In the genomic region with DNA sequence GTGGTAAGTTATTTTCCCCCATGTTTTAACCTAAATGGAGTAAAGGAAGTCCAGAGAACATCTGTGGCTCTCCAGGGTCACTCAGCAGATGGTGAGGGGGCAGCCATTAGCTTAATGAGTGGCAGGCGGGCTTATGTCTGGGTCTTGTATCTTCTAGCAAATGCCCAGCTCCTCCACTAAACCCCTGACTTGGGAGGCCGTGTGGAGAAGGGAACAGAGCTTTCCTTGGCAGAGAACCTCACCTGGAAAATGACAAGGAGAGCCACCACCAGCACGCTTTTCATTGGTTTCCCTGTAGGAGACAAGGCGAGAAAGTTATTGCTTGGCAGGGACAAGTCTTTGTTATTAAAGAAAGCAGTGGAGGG, we compare ENCODE assay signal across 2 cellular contexts.
TF ChIP-seq lines count a peak whose summit lies in the region.

No MANE protein-coding gene starts in this region.

TF ChIP-seq in IMR-90, 13 proteins besides CTCF, POLR2A, EP300 and RAD21:
- no peak for TF ChIP-seq MXI1 (IDR thresholded peaks at IDR 0.05; ENCODE audit: borderline replicate concordance, low read depth, low read length)
TF ChIP-seq in IMR-90: peak in this region for 0.

TF ChIP-seq in SK-N-SH, 30 proteins besides CTCF, POLR2A, EP300 and RAD21:
- TF ChIP-seq, protein P1, sequence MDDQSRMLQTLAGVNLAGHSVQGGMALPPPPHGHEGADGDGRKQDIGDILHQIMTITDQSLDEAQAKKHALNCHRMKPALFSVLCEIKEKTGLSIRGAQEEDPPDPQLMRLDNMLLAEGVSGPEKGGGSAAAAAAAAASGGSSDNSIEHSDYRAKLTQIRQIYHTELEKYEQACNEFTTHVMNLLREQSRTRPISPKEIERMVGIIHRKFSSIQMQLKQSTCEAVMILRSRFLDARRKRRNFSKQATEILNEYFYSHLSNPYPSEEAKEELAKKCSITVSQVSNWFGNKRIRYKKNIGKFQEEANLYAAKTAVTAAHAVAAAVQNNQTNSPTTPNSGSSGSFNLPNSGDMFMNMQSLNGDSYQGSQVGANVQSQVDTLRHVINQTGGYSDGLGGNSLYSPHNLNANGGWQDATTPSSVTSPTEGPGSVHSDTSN (IDR thresholded peaks at IDR 0.05), result no peak
- TF ChIP-seq RCOR1 (IDR thresholded peaks at IDR 0.05; ENCODE audit: low read length), result no peak
- no peak for TF ChIP-seq EZH2phosphoT487 (IDR thresholded peaks at IDR 0.05; ENCODE audit: borderline replicate concordance, low read depth)
- no peak for TF ChIP-seq FOXJ3 (CRISPR knock-in tag; IDR thresholded peaks at IDR 0.05)
- no peak for TF ChIP-seq FOSL2 (IDR thresholded peaks at IDR 0.05; ENCODE audit: borderline replicate concordance, low read depth)
- TF ChIP-seq JUND (IDR thresholded peaks at IDR 0.05), result no peak
- TF ChIP-seq YY1 (IDR thresholded peaks at IDR 0.05; ENCODE audit: low read depth), result no peak
- TF ChIP-seq, protein P2, sequence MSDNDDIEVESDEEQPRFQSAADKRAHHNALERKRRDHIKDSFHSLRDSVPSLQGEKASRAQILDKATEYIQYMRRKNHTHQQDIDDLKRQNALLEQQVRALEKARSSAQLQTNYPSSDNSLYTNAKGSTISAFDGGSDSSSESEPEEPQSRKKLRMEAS (IDR thresholded peaks at IDR 0.05; ENCODE audit: low read depth), result no peak
- TF ChIP-seq TEAD4 (IDR thresholded peaks at IDR 0.05; ENCODE audit: borderline replicate concordance, insufficient read depth), result no peak
- no peak for TF ChIP-seq FOXM1 (IDR thresholded peaks at IDR 0.05; ENCODE audit: low read depth)
- TF ChIP-seq RXRA (IDR thresholded peaks at IDR 0.05; ENCODE audit: borderline replicate concordance, low read depth), result no peak
- TF ChIP-seq MXI1 (IDR thresholded peaks at IDR 0.05; ENCODE audit: low read depth, low read length), result no peak
- TF ChIP-seq MEF2A (IDR thresholded peaks at IDR 0.05; ENCODE audit: borderline replicate concordance, low read depth), result no peak
- no peak for TF ChIP-seq ELF1 (IDR thresholded peaks at IDR 0.05)
- TF ChIP-seq, protein P3, sequence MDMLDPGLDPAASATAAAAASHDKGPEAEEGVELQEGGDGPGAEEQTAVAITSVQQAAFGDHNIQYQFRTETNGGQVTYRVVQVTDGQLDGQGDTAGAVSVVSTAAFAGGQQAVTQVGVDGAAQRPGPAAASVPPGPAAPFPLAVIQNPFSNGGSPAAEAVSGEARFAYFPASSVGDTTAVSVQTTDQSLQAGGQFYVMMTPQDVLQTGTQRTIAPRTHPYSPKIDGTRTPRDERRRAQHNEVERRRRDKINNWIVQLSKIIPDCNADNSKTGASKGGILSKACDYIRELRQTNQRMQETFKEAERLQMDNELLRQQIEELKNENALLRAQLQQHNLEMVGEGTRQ (IDR thresholded peaks at IDR 0.05; ENCODE audit: borderline replicate concordance, low read depth, low read length), result no peak
- TF ChIP-seq POLR2AphosphoS5 (IDR thresholded peaks at IDR 0.05; ENCODE audit: low read depth, low read length), result no peak
- TF ChIP-seq GATA2 (CRISPR knock-in tag; IDR thresholded peaks at IDR 0.05), result no peak
- TF ChIP-seq CHD2 (IDR thresholded peaks at IDR 0.05; ENCODE audit: low read length, partially characterized antibody), result no peak
- TF ChIP-seq, protein P4, sequence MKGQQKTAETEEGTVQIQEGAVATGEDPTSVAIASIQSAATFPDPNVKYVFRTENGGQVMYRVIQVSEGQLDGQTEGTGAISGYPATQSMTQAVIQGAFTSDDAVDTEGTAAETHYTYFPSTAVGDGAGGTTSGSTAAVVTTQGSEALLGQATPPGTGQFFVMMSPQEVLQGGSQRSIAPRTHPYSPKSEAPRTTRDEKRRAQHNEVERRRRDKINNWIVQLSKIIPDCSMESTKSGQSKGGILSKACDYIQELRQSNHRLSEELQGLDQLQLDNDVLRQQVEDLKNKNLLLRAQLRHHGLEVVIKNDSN (IDR thresholded peaks at IDR 0.05; ENCODE audit: borderline replicate concordance, low read depth), result no peak
- no peak for TF ChIP-seq SIN3A (IDR thresholded peaks at IDR 0.05; ENCODE audit: borderline replicate concordance, low read depth, low read length)
